Comparison of ENCODE assay signal across 21 cellular contexts in genomic region chr20:58942549-58942948, GRCh38.
"Had no signal": no experiment of that assay in that cellular context is flagged by ENCODE, and none has a peak within 500 bp of the region (broad histone marks: within the 10 kb centered on the region; RNA-seq: fewer than 3 reads in every experiment).

No MANE protein-coding gene starts in this region.

- ATAC-seq: effector memory CD8-positive, alpha-beta T cell; left colon; left ventricle myocardium superior; pancreas; right cardiac atrium had no signal

- H3K36me3 ChIP-seq: esophagus squamous epithelium, pancreas, stomach, thoracic aorta had no signal

- H3K79me2 ChIP-seq: hepatocyte had no signal

- H3K4me2 ChIP-seq: hepatocyte had no signal

- H3K4me1 ChIP-seq: esophagus squamous epithelium, pancreas had no signal

- H3K9me3 ChIP-seq: esophagus squamous epithelium, pancreas, stomach, thoracic aorta had no signal

- H3K4me3 ChIP-seq: esophagus squamous epithelium, hepatocyte, lung, pancreas, stomach, thoracic aorta had no signal

- H3K27me3 ChIP-seq: esophagus squamous epithelium, pancreas, stomach had no signal

- FAIRE-seq: pancreas, small intestine, urothelium cell line had no signal

- H3K27ac ChIP-seq: epithelial cell of prostate, esophagus squamous epithelium, hepatocyte, pancreas, stomach, thoracic aorta had no signal

- DNase-seq: effector memory CD8-positive, alpha-beta T cell; esophagus squamous epithelium; foreskin melanocyte; head of caudate nucleus; left colon; left ventricle myocardium superior; mesenchymal stem cell; midbrain; occipital lobe; pancreas; right cardiac atrium; small intestine; stimulated activated CD4-positive, alpha-beta T cell treated with anti-CD3 and anti-CD28 coated beads, Interleukin-12 subunit alpha, Interleukin-12 subunit beta, amount 100 ng/mL, for 4 hours; stimulated activated naive CD4-positive, alpha-beta T cell; stomach; substantia nigra had no signal

- H2AFZ ChIP-seq: hepatocyte had no signal
